Comparison of ENCODE assay signal across 10 cellular contexts in genomic region chr1:25550155-25550506, GRCh38. TPM values are rescaled to one million over a fixed set of nuclear protein-coding genes. Genes with fewer than 3 reads are reported as not detected.
DNase-seq lines count a peak whose midpoint lies in the region; ATAC-seq, FAIRE-seq and TF ChIP-seq lines count a peak whose summit lies in the region.
"Had no signal": no experiment of that assay in that cellular context is flagged by ENCODE, and none has a peak within 500 bp of the region (broad histone marks: within the 10 kb centered on the region; RNA-seq: fewer than 3 reads in every experiment).

No MANE protein-coding gene starts in this region.

- peaks cover 98% of the 10 kb centered on the region for H3K4me1 ChIP-seq in CD4-positive, alpha-beta memory T cell (ENCODE audit: insufficient read depth, low read length)
- H3K4me1 ChIP-seq in Karpas-422 (ENCODE audit: low read length): peaks cover 20% of the 10 kb centered on the region
- peaks cover 57% of the 10 kb centered on the region for H3K4me1 ChIP-seq in GM12878 (ENCODE audit: control insufficient read depth, insufficient read depth, low read length)
- peaks cover 39 to 47% of the 10 kb centered on the region in 2 donors for H3K4me1 ChIP-seq in mucosa of rectum (ENCODE audit: control insufficient read depth in 2 of 2, insufficient read depth in 2 of 2, low read length in 2 of 2)

- RAD21 ChIA-PET in GM12878 (lab: Charles Lee; ENCODE audit: unreplicated experiment): interaction anchor here (0.5 to 3.5 kb wide), 11 partner anchors 11 to 354 kb away, joined by 3 to 16 read pairs (median 3); no protein-coding TSS in a partner anchor

- H3K27me3 Mint-ChIP-seq in CD4-positive, alpha-beta memory T cell: no peaks in the 10 kb centered on the region

- TF ChIP-seq POLR2A in GM12878 (IDR thresholded peaks at IDR 0.05; ENCODE audit: low read depth, low read length): no peak

- CTCF ChIA-PET in CD4-positive, alpha-beta memory T cell (lab: Charles Lee; ENCODE audit: partially characterized antibody): interaction anchor here (0.8 to 4.0 kb wide), 11 partner anchors 11 to 260 kb away, joined by 3 to 20 read pairs (median 6); no protein-coding TSS in a partner anchor
- CTCF ChIA-PET in GM12878 (lab: Yijun Ruan, JAX): interaction anchor here (1.1 to 2.3 kb wide), 8 partner anchors 23 to 260 kb away, joined by 3 to 12 read pairs (median 4); no protein-coding TSS in a partner anchor

- no peak overlapping the region for H3K9ac ChIP-seq in Karpas-422 (ENCODE audit: low read length)
- H3K9ac ChIP-seq in GM12878 (ENCODE audit: control insufficient read depth, insufficient read depth, low read length): no peak overlapping the region
- H3K9ac ChIP-seq in mucosa of rectum (ENCODE audit: low read depth in 1 of 2, low read length in 2 of 2): peak overlapping the region; percentile 54 to 74

- no peaks in the 10 kb centered on the region for H3K27me3 ChIP-seq in CD4-positive, alpha-beta memory T cell (ENCODE audit: insufficient read depth, low read length)
- H3K27me3 ChIP-seq in Karpas-422 (ENCODE audit: low read length): no peaks in the 10 kb centered on the region
- no peaks in the 10 kb centered on the region for H3K27me3 ChIP-seq in GM12878 (replicated peaks in 1 of 2; ENCODE audit: control insufficient read depth in 2 of 2, insufficient read depth in 2 of 2, low read length in 1 of 2)
- no peaks in the 10 kb centered on the region for H3K27me3 ChIP-seq in mucosa of rectum (ENCODE audit: control insufficient read depth in 2 of 2, insufficient read depth in 2 of 2, low read length in 2 of 2)
- H3K27me3 ChIP-seq: SJSA1, uterus had no signal

- POLR2A ChIA-PET in CD4-positive, alpha-beta memory T cell (lab: Charles Lee; ENCODE audit: partially characterized antibody): interaction anchor here (0.8 to 24.3 kb wide), 12 partner anchors 12 to 305 kb away, joined by 3 to 615 read pairs (median 4); partner anchors contain the start of gene MAN1C1
- POLR2A ChIA-PET in GM12878 (lab: Charles Lee): interaction anchor here (0.6 to 1.7 kb wide), 6 partner anchors 15 to 885 kb away, joined by 3 to 7 read pairs (median 3); partner anchors contain the start of gene MAN1C1

- H3K79me2 ChIP-seq in Karpas-422 (ENCODE audit: low read length): no peaks in the 10 kb centered on the region
- H3K79me2 ChIP-seq in GM12878 (ENCODE audit: control insufficient read depth, insufficient read depth, low read length): peaks cover 29% of the 10 kb centered on the region

- no peak for DNase-seq in CD4-positive, alpha-beta memory T cell
- DNase-seq in Karpas-422 (no peak), GM12878 (ENCODE audit: low read depth, low spot score) (no peak)
- DNase-seq: uterus had no signal

- no peak for TF ChIP-seq CTCF in GM12878 (IDR thresholded peaks at IDR 0.05 in 2 of 3, conservative IDR thresholded peaks at IDR 0.05 in 1 of 3; ENCODE audit: control insufficient read depth in 2 of 3, extremely low read depth in 1 of 3, insufficient read depth in 1 of 3, low read depth in 3 of 3, low read length in 3 of 3)

- H3K9me2 ChIP-seq in Karpas-422 (replicated peaks; ENCODE audit: insufficient read depth, low read length): no peaks in the 10 kb centered on the region

- no peak for TF ChIP-seq RAD21 in GM12878 (IDR thresholded peaks at IDR 0.05; ENCODE audit: insufficient read depth, low read depth, low read length)

- FAIRE-seq in GM12878 (lab: Jason Lieb, UNC): no peak

- no peaks in the 10 kb centered on the region for H3K9me3 Mint-ChIP-seq in CD4-positive, alpha-beta memory T cell

- no peaks in the 10 kb centered on the region for H4K20me1 ChIP-seq in Karpas-422 (ENCODE audit: insufficient read depth, low read depth, low read length)
- H4K20me1 ChIP-seq in GM12878 (ENCODE audit: control insufficient read depth, insufficient read depth): no peaks in the 10 kb centered on the region; the same call in 1 of the 2 replicates

- H2AFZ ChIP-seq in Karpas-422 (ENCODE audit: low read length) (no peak overlapping the region), GM12878 (ENCODE audit: control insufficient read depth, low read depth, low read length) (no peak overlapping the region; the same call in 1 of the 2 replicates)

- H3K27ac Mint-ChIP-seq in CD4-positive, alpha-beta memory T cell: peak overlapping the region; percentile 75 to 99 (median 96)

- peak overlapping the region; percentile 38 for H3K4me2 ChIP-seq in Karpas-422 (ENCODE audit: low read depth, low read length, poor library complexity, severe bottlenecking)
- peak overlapping the region; percentile 90 for H3K4me2 ChIP-seq in GM12878 (ENCODE audit: control insufficient read depth, insufficient read depth)

- in situ Hi-C loops in GM12878 (cut with MboI): no loop called here

- ATAC-seq in GM12878 (no peak), HG03280 (IDR thresholded peaks at IDR 0.05; ENCODE audit: unreplicated experiment) (no peak), HG03108 (IDR thresholded peaks at IDR 0.05; ENCODE audit: unreplicated experiment) (no peak), GM19467 (IDR thresholded peaks at IDR 0.05; ENCODE audit: unreplicated experiment) (no peak), HG02610 (IDR thresholded peaks at IDR 0.05; ENCODE audit: unreplicated experiment) (no peak)

- H3K4me3 Mint-ChIP-seq in CD4-positive, alpha-beta memory T cell: peak overlapping the region; percentile 72 to 93 (median 80)

- peaks cover 68 to 98% (median 92%) of the 10 kb centered on the region in 4 donors for H3K4me1 Mint-ChIP-seq in CD4-positive, alpha-beta memory T cell

- H3K36me3 Mint-ChIP-seq in CD4-positive, alpha-beta memory T cell: peaks cover 16 to 24% of the 10 kb centered on the region in 2 donors

- SMC1A ChIA-PET in GM12878 (lab: Charles Lee; ENCODE audit: uncharacterized antibody, unreplicated experiment): interaction anchor here (0.5 to 3.0 kb wide), 6 partner anchors 23 to 126 kb away, joined by 3 to 15 read pairs (median 4); no protein-coding TSS in a partner anchor

- H3K27ac ChIP-seq in CD4-positive, alpha-beta memory T cell (ENCODE audit: low read depth, low read length): peak overlapping the region; percentile 67
- H3K27ac ChIP-seq in Karpas-422 (ENCODE audit: low read length) (no peak overlapping the region), GM12878 (ENCODE audit: control insufficient read depth, insufficient read depth) (peak overlapping the region; percentile 85), mucosa of rectum (ENCODE audit: low read depth in 2 of 2, low read length in 2 of 2) (peak overlapping the region; percentile 93 to 94)
- H3K27ac ChIP-seq: SJSA1 had no signal

- 16% methylated on average over 2 of the region's 2 CpGs for WGBS in GM12878 (ENCODE audit: insufficient coverage, insufficient replicate concordance, low lambda C conversion rate, missing lambda C conversion rate)

- intact Hi-C loops in CD4-positive, alpha-beta memory T cell (cut with micrococcal nuclease): no loop called here
- intact Hi-C loops in GM12878 (cut with micrococcal nuclease; ENCODE audit: unreplicated experiment): no loop called here

- H3K36me3 ChIP-seq in CD4-positive, alpha-beta memory T cell (ENCODE audit: insufficient read depth, low read length): peaks cover 8% of the 10 kb centered on the region
- H3K36me3 ChIP-seq in Karpas-422 (ENCODE audit: insufficient read depth, low read length) (no peaks in the 10 kb centered on the region), GM12878 (ENCODE audit: control insufficient read depth in 2 of 2, insufficient read depth in 2 of 2, low read length in 1 of 2) (peaks cover 0 to 3% of the 10 kb centered on the region in 2 experiments; a peak in 2 of 4 replicates), mucosa of rectum (ENCODE audit: control insufficient read depth in 2 of 2, insufficient read depth in 2 of 2, low read length in 2 of 2) (peaks cover 0 to 11% of the 10 kb centered on the region in 2 donors)
- H3K36me3 ChIP-seq: uterus had no signal

- peak overlapping the region; percentile 23 to 31 for H3K4me3 ChIP-seq in CD4-positive, alpha-beta memory T cell (ENCODE audit: low read length in 2 of 2)
- H3K4me3 ChIP-seq in Karpas-422 (ENCODE audit: low read length) (no peak overlapping the region), GM12878 (peak overlapping the region; percentile 49; the same call in 1 of the 2 replicates), mucosa of rectum (ENCODE audit: low read length in 2 of 2) (peak overlapping the region in 1 of 2 donors; percentile 9)
- H3K4me3 ChIP-seq: SJSA1, uterus had no signal

- no TSS peak for BruUV-seq in GM12878 (replicated peaks; lab: Mats Ljungman, UMichigan)

- H3K9me3 ChIP-seq in CD4-positive, alpha-beta memory T cell (ENCODE audit: control insufficient read depth in 1 of 2, low read length in 2 of 2): no peaks in the 10 kb centered on the region
- H3K9me3 ChIP-seq in Karpas-422 (ENCODE audit: low read length): no peaks in the 10 kb centered on the region
- H3K9me3 ChIP-seq in GM12878 (replicated peaks; ENCODE audit: control insufficient read depth, insufficient read depth, low read length): no peaks in the 10 kb centered on the region; the same call in 2 of the 3 replicates
- H3K9me3 ChIP-seq in mucosa of rectum (ENCODE audit: control insufficient read depth in 2 of 2, low read length in 2 of 2): no peaks in the 10 kb centered on the region
- H3K9me3 ChIP-seq: SJSA1, uterus had no signal

- no peak for TF ChIP-seq EP300 in GM12878 (IDR thresholded peaks at IDR 0.05; ENCODE audit: borderline replicate concordance in 1 of 2, control insufficient read depth in 1 of 2, low read depth in 2 of 2, low read length in 2 of 2)

TF ChIP-seq in GM12878, 131 proteins besides CTCF, POLR2A, EP300 and RAD21 (continues in another document):
- no peak for TF ChIP-seq GABPA (IDR thresholded peaks at IDR 0.05; ENCODE audit: low read depth)

RNA-seq across cellular contexts. Expression of gene LDLRAP1, which starts 6.7 kb away (rescaled TPM):
- total RNA-seq in CD4-positive, alpha-beta memory T cell: 100 to 1,000 TPM; 201 to 210 TPM
- polyA plus RNA-seq in CD4-positive, alpha-beta memory T cell: 100 to 1,000 TPM; 233 to 306 TPM
- total RNA-seq in Karpas-422 (2014; rRNA removed; shearing (Covaris generic); ENCODE audit: low replicate concordance): not detected in 2 replicates
- total RNA-seq in GM12878 (2013; cell fraction: nucleolus; rRNA removed): 14.1 and 14.8 TPM in 2 replicates
- 14.4 and 18.0 TPM in 2 replicates for total RNA-seq in GM12878 (2014; rRNA removed)
- total RNA-seq in GM12878 (2014; rRNA removed; fragmentation: Illumina TruSeq; extraction: Trizol): 13.6 and 21.1 TPM in 2 replicates
- total RNA-seq in GM12878 (2021): 32.5 and 37.6 TPM in 2 replicates
- polyA plus RNA-seq in GM12878 (2011; ENCODE audit: low read depth): 3.4 TPM
- 9.5 and 13.9 TPM in 2 replicates for polyA plus RNA-seq in GM12878 (2011; rRNA removed)
- polyA plus RNA-seq in GM12878 (2011; cell fraction: cytosol; rRNA removed): 18.8 and 20.3 TPM in 2 replicates
- 46.2 and 46.4 TPM in 2 replicates for polyA plus RNA-seq in GM12878 (2011; cell fraction: nucleus; rRNA removed)
- polyA plus RNA-seq in GM12878 (2012): 8.5 and 9.9 TPM in 2 replicates
- polyA plus RNA-seq in GM12878 (2014; fragmentation: Illumina TruSeq; extraction: Trizol): 16.6 and 23.0 TPM in 2 replicates
- polyA plus RNA-seq in GM12878 (2014; fragmentation: Nextera tagmentation; extraction: Ambion mirVana): 1 to 10 TPM in 1 of 2 experiments, under 1 TPM in 1; 0.43 to 3.0 TPM
- polyA plus RNA-seq in GM12878 (2014; rRNA removed): 25.8 and 31.6 TPM in 2 replicates
- polyA plus RNA-seq in GM12878 (2016; fragmentation: Nextera tagmentation; extraction: Ambion mirVana): 10 to 100 TPM; 27.7 to 33.8 TPM
- polyA minus RNA-seq in GM12878 (2011; rRNA and poly(A)+ RNA removed): 10.7 and 14.4 TPM in 2 replicates
- polyA minus RNA-seq in GM12878 (2011; cell fraction: cytosol; rRNA and poly(A)+ RNA removed): 4.7 and 9.9 TPM in 2 replicates
- polyA minus RNA-seq in GM12878 (2011; cell fraction: nucleus; rRNA and poly(A)+ RNA removed): 6.2 and 12.9 TPM in 2 replicates

Comparison
In these comparisons a context has a peak if more than half of its experiments do, and no peak if none do; other contexts are left out.
1. H3K9ac ChIP-seq: peak in mucosa of rectum (2 of 2); none in Karpas-422 (single experiment) and GM12878 (single experiment).
2. RNA of gene LDLRAP1, which starts 6.7 kb away (total RNA-seq): 201 to 210 TPM in CD4-positive, alpha-beta memory T cell and 13.6 to 37.6 TPM in GM12878; not detected in Karpas-422; every median in the first group is over 10 times any median in the second.